20 cellular contexts compared by ENCODE assay signal in the genomic region with DNA sequence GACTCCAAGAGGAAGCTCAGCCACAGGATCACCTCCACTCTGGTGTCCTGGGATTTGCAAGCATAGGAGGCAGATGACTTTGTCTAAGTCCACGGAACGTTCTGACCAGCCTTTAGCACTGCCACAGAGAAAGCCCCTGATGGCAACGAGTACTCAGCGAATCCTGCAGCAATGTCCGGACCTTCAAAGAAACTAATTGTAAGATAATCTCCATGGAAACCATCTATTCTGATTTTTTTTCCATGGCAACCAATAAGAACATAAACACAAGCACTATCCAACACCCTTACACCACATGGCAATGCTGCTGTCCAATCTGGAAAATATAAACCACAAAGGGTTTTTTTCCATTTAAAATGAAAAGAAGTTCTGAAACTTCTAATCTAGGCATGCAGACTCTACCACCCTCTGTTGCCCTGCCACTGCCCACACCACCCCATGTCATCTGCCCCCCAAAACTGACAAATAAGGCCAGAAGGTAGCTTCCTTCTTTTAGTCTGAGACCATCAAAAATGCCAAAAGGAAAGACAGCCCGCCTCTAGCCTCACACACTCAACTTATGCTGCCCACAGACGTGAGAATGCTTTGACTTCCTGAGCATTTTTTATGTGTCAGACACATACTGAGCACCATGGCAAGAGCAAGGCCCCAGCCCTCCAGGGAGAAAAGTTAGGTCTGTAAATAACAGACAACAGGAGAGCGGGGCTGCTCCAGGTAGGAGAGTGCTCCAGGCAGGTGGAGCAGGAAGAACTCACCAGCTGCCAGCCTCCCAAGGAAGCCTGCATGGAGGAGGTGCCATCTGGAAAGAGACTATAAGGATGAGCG. TPM values are rescaled to one million over a fixed set of nuclear protein-coding genes. Genes with fewer than 3 reads are reported as not detected.
A peak's percentile ranks its signal among the peaks of the same experiment; 100 is the strongest.
DNase-seq lines count a peak whose midpoint lies in the region; ATAC-seq, FAIRE-seq and TF ChIP-seq lines count a peak whose summit lies in the region.
"Had no signal": no experiment of that assay in that cellular context is flagged by ENCODE, and none has a peak within 500 bp of the region (broad histone marks: within the 10 kb centered on the region; RNA-seq: fewer than 3 reads in every experiment).

No MANE protein-coding gene starts in this region.

- no peak overlapping the region for H3K4me2 ChIP-seq in endothelial cell of umbilical vein (ENCODE audit: insufficient read depth, low read length)
- H3K4me2 ChIP-seq in PC-9, result no peak overlapping the region

- no peak overlapping the region for H3K4me3 Mint-ChIP-seq in activated CD8-positive, alpha-beta T cell treated with anti-CD3 and anti-CD28 coated beads, Interleukin-2, amount 10 ng/mL, durations not matched to agents 7 days and 5 days
- H3K4me3 Mint-ChIP-seq in activated CD8-positive, alpha-beta T cell treated with anti-CD3 and anti-CD28 coated beads for 36 hours, result no peak overlapping the region
- H3K4me3 Mint-ChIP-seq: IgD-negative memory B cell; naive thymus-derived CD8-positive, alpha-beta T cell; stimulated activated naive CD8-positive, alpha-beta T cell treated with anti-CD3 and anti-CD28 coated beads, Interleukin-15, amount 100 ng/mL, for 72 hours had no signal

- H4K20me1 ChIP-seq in endothelial cell of umbilical vein (replicated peaks; ENCODE audit: control insufficient read depth, extremely low read depth, insufficient read depth, low read length) (no peaks in the 10 kb centered on the region), PC-9 (ENCODE audit: insufficient read depth) (no peaks in the 10 kb centered on the region)

- H3K27me3 Mint-ChIP-seq in activated CD8-positive, alpha-beta T cell treated with anti-CD3 and anti-CD28 coated beads, Interleukin-2, amount 10 ng/mL, durations not matched to agents 7 days and 5 days (ENCODE audit: low read depth), result no peaks in the 10 kb centered on the region
- H3K27me3 Mint-ChIP-seq in activated CD8-positive, alpha-beta T cell treated with anti-CD3 and anti-CD28 coated beads for 36 hours, result no peaks in the 10 kb centered on the region
- H3K27me3 Mint-ChIP-seq: IgD-negative memory B cell; naive thymus-derived CD8-positive, alpha-beta T cell; stimulated activated naive CD8-positive, alpha-beta T cell treated with anti-CD3 and anti-CD28 coated beads, Interleukin-15, amount 100 ng/mL, for 72 hours had no signal

- ATAC-seq in activated CD8-positive, alpha-beta T cell treated with anti-CD3 and anti-CD28 coated beads, Interleukin-2, amount 10 ng/mL, durations not matched to agents 7 days and 5 days, result peak; percentile 46
- ATAC-seq in activated CD8-positive, alpha-beta T cell treated with anti-CD3 and anti-CD28 coated beads for 36 hours, result no peak
- no peak for ATAC-seq in gastrocnemius medialis
- ATAC-seq: naive thymus-derived CD8-positive, alpha-beta T cell; Panc1; right lobe of liver; stimulated activated naive CD8-positive, alpha-beta T cell treated with anti-CD3 and anti-CD28 coated beads, Interleukin-15, amount 100 ng/mL, for 72 hours had no signal

- H2AFZ ChIP-seq in endothelial cell of umbilical vein (ENCODE audit: low read depth, low read length), result no peak overlapping the region
- no peak overlapping the region for H2AFZ ChIP-seq in PC-9

- no peak for DNase-seq in activated CD8-positive, alpha-beta T cell treated with anti-CD3 and anti-CD28 coated beads, Interleukin-2, amount 10 ng/mL, durations not matched to agents 7 days and 5 days
- no peak for DNase-seq in activated CD8-positive, alpha-beta T cell treated with anti-CD3 and anti-CD28 coated beads for 36 hours
- DNase-seq in endothelial cell of umbilical vein (ENCODE audit: low read depth, low spot score) (peak; percentile 79), lung microvascular endothelial cell (ENCODE audit: low read depth in 2 of 2) (peak; percentile 80 to 82), superior temporal gyrus (ENCODE audit: extremely low spot score) (peak; percentile 55), gastrocnemius medialis (no peak), PC-9 (no peak), GM10266 (ENCODE audit: extremely low spot score) (no peak)
- DNase-seq: activated CD4-positive, alpha-beta T cell treated with anti-CD3 and anti-CD28 coated beads for 1 hour; Calu3; effector CD8-positive, alpha-beta T cell; kidney glomerular epithelial cell; naive thymus-derived CD8-positive, alpha-beta T cell; NCI-H1436; NCI-H524 treated with DMSO at 0.1 percent for 48 hours; stimulated activated naive CD8-positive, alpha-beta T cell treated with anti-CD3 and anti-CD28 coated beads, Interleukin-15, amount 100 ng/mL, for 72 hours had no signal

- no peaks in the 10 kb centered on the region for H3F3A ChIP-seq in PC-9 (ENCODE audit: insufficient read depth, low read depth)

- TF ChIP-seq CTCF in activated CD8-positive, alpha-beta T cell treated with anti-CD3 and anti-CD28 coated beads for 36 hours (IDR thresholded peaks at IDR 0.05), result no peak
- no peak for TF ChIP-seq CTCF in endothelial cell of umbilical vein (IDR thresholded peaks at IDR 0.05; ENCODE audit: extremely low read depth in 1 of 2, insufficient read depth in 1 of 2, low read depth in 1 of 2, low read length in 2 of 2)
- TF ChIP-seq CTCF in gastrocnemius medialis (IDR thresholded peaks at IDR 0.05 in 4 of 5, conservative IDR thresholded peaks at IDR 0.05 in 1 of 5), result no peak
- TF ChIP-seq CTCF in PC-9 (conservative IDR thresholded peaks at IDR 0.05), result no peak
- no peak for TF ChIP-seq CTCF in GM10266 (IDR thresholded peaks at IDR 0.05; ENCODE audit: control insufficient read depth, insufficient read depth, low read depth, missing control alignments)

- in situ Hi-C loops in gastrocnemius medialis (cut with MboI; ENCODE audit: low sequenced_read_pairs in 4 of 4), result no loop called here

- H3K9me2 ChIP-seq in PC-9 (ENCODE audit: insufficient read depth), result no peaks in the 10 kb centered on the region

- H3K9me1 ChIP-seq in endothelial cell of umbilical vein (replicated peaks; ENCODE audit: control insufficient read depth, extremely low read depth, insufficient read depth, low read length), result no peaks in the 10 kb centered on the region

- no peak for FAIRE-seq in endothelial cell of umbilical vein (lab: Jason Lieb, UNC)

- H3K9ac ChIP-seq in endothelial cell of umbilical vein (replicated peaks; ENCODE audit: extremely low read depth, insufficient read depth, low read length), result no peak overlapping the region

- H3K27ac ChIP-seq in endothelial cell of umbilical vein (ENCODE audit: insufficient read depth, low read depth, low read length) (no peak overlapping the region), gastrocnemius medialis (no peak overlapping the region), PC-9 (no peak overlapping the region)
- H3K27ac ChIP-seq: right lobe of liver had no signal

- intact Hi-C loops in activated CD8-positive, alpha-beta T cell treated with anti-CD3 and anti-CD28 coated beads for 36 hours (cut with micrococcal nuclease), result no loop called here
- intact Hi-C loops in endothelial cell of umbilical vein (cut with micrococcal nuclease) (no loop called here), gastrocnemius medialis (cut with DNase I; ENCODE audit: low total_unique reads) (no loop called here), PC-9 (cut with micrococcal nuclease; ENCODE audit: unreplicated experiment) (no loop called here)

- BruUV-seq in endothelial cell of umbilical vein (replicated peaks; lab: Mats Ljungman, UMichigan), result no TSS peak
- BruUV-seq in PC-9 (replicated peaks; lab: Mats Ljungman, UMichigan), result no TSS peak

- H3K27me3 ChIP-seq in endothelial cell of umbilical vein (ENCODE audit: control insufficient read depth in 2 of 2, insufficient read depth in 2 of 2, low read length in 2 of 2) (no peaks in the 10 kb centered on the region), gastrocnemius medialis (no peaks in the 10 kb centered on the region), PC-9 (ENCODE audit: insufficient read depth, low read depth) (no peaks in the 10 kb centered on the region)
- H3K27me3 ChIP-seq: adrenal gland, right lobe of liver had no signal

- peaks cover 28% of the 10 kb centered on the region for H3K36me3 Mint-ChIP-seq in activated CD8-positive, alpha-beta T cell treated with anti-CD3 and anti-CD28 coated beads, Interleukin-2, amount 10 ng/mL, durations not matched to agents 7 days and 5 days (ENCODE audit: low read depth)
- peaks cover 3% of the 10 kb centered on the region for H3K36me3 Mint-ChIP-seq in activated CD8-positive, alpha-beta T cell treated with anti-CD3 and anti-CD28 coated beads for 36 hours (ENCODE audit: low read depth)
- H3K36me3 Mint-ChIP-seq: IgD-negative memory B cell; naive thymus-derived CD8-positive, alpha-beta T cell had no signal

- H3K9me3 ChIP-seq in endothelial cell of umbilical vein (replicated peaks; ENCODE audit: control insufficient read depth, insufficient read depth, low read length) (no peaks in the 10 kb centered on the region), gastrocnemius medialis (no peaks in the 10 kb centered on the region), PC-9 (ENCODE audit: insufficient read depth, low read depth) (no peaks in the 10 kb centered on the region)
- H3K9me3 ChIP-seq: adrenal gland, right lobe of liver had no signal

- CTCF ChIA-PET in activated CD8-positive, alpha-beta T cell treated with anti-CD3 and anti-CD28 coated beads, Interleukin-2, amount 10 ng/mL, durations not matched to agents 7 days and 5 days (lab: Charles Lee), result interaction anchor here (0.6 to 1.6 kb wide), 5 partner anchors 14 to 108 kb away, joined by 3 to 4 read pairs (median 3); a partner anchor contains a TSS
- CTCF ChIA-PET in activated CD8-positive, alpha-beta T cell treated with anti-CD3 and anti-CD28 coated beads for 36 hours (lab: Charles Lee), result interaction anchor here (1.0 to 5.4 kb wide), 2 partner anchors 13 to 229 kb away, joined by 3 to 30 read pairs; no protein-coding TSS in a partner anchor
- CTCF ChIA-PET in endothelial cell of umbilical vein (lab: Charles Lee) (interaction anchor here (0.8 to 2.1 kb wide), 13 partner anchors 10 to 108 kb away, joined by 3 to 12 read pairs (median 5); a partner anchor contains a TSS), PC-9 (lab: Charles Lee) (no interaction called here)

- H3K36me3 ChIP-seq in endothelial cell of umbilical vein (ENCODE audit: control insufficient read depth in 2 of 2, extremely low read depth in 1 of 2, insufficient read depth in 2 of 2, low read length in 2 of 2), result no peaks in the 10 kb centered on the region
- H3K36me3 ChIP-seq in gastrocnemius medialis, result no peaks in the 10 kb centered on the region
- no peaks in the 10 kb centered on the region for H3K36me3 ChIP-seq in PC-9 (ENCODE audit: low read depth)
- H3K36me3 ChIP-seq: adrenal gland, right lobe of liver had no signal

- H3K4me1 Mint-ChIP-seq in activated CD8-positive, alpha-beta T cell treated with anti-CD3 and anti-CD28 coated beads, Interleukin-2, amount 10 ng/mL, durations not matched to agents 7 days and 5 days (ENCODE audit: low read depth), result peaks cover 6% of the 10 kb centered on the region
- peaks cover 1% of the 10 kb centered on the region for H3K4me1 Mint-ChIP-seq in activated CD8-positive, alpha-beta T cell treated with anti-CD3 and anti-CD28 coated beads for 36 hours (ENCODE audit: low read depth)
- H3K4me1 Mint-ChIP-seq: IgD-negative memory B cell had no signal

- H3K79me2 ChIP-seq in endothelial cell of umbilical vein (ENCODE audit: control insufficient read depth, insufficient read depth, low read length) (no peaks in the 10 kb centered on the region), PC-9 (ENCODE audit: low read depth) (no peaks in the 10 kb centered on the region)

- H3K4me1 ChIP-seq in endothelial cell of umbilical vein (ENCODE audit: control insufficient read depth, extremely low read depth, insufficient read depth, low read length) (peaks cover 3% of the 10 kb centered on the region), gastrocnemius medialis (peaks cover 10 to 15% of the 10 kb centered on the region in 2 donors), PC-9 (replicated peaks; ENCODE audit: insufficient read depth) (no peaks in the 10 kb centered on the region)

- POLR2A ChIA-PET in activated CD8-positive, alpha-beta T cell treated with anti-CD3 and anti-CD28 coated beads, Interleukin-2, amount 10 ng/mL, durations not matched to agents 7 days and 5 days (lab: Charles Lee), result no interaction called here
- POLR2A ChIA-PET in activated CD8-positive, alpha-beta T cell treated with anti-CD3 and anti-CD28 coated beads for 36 hours (lab: Charles Lee), result no interaction called here
- POLR2A ChIA-PET in endothelial cell of umbilical vein (lab: Charles Lee), result no interaction called here
- POLR2A ChIA-PET in PC-9 (lab: Charles Lee; ENCODE audit: unreplicated experiment), result interaction anchor here (0.6 kb wide), 1 partner anchor 169 kb away, joined by 3 read pairs; no protein-coding TSS in a partner anchor

- H3K27ac Mint-ChIP-seq in activated CD8-positive, alpha-beta T cell treated with anti-CD3 and anti-CD28 coated beads, Interleukin-2, amount 10 ng/mL, durations not matched to agents 7 days and 5 days, result peak overlapping the region; percentile 6
- no peak overlapping the region for H3K27ac Mint-ChIP-seq in activated CD8-positive, alpha-beta T cell treated with anti-CD3 and anti-CD28 coated beads for 36 hours

- dilution Hi-C loops in endothelial cell of umbilical vein (cut with MboI; ENCODE audit: extremely low pct_ligation_motif_present, low sequenced_read_pairs), result no loop called here

- H3K9me3 Mint-ChIP-seq in activated CD8-positive, alpha-beta T cell treated with anti-CD3 and anti-CD28 coated beads, Interleukin-2, amount 10 ng/mL, durations not matched to agents 7 days and 5 days (ENCODE audit: insufficient read depth), result no peaks in the 10 kb centered on the region
- no peaks in the 10 kb centered on the region for H3K9me3 Mint-ChIP-seq in activated CD8-positive, alpha-beta T cell treated with anti-CD3 and anti-CD28 coated beads for 36 hours
- H3K9me3 Mint-ChIP-seq: IgD-negative memory B cell; naive thymus-derived CD8-positive, alpha-beta T cell; stimulated activated naive CD8-positive, alpha-beta T cell treated with anti-CD3 and anti-CD28 coated beads, Interleukin-15, amount 100 ng/mL, for 72 hours had no signal

- TF ChIP-seq POLR2A in endothelial cell of umbilical vein (IDR thresholded peaks at IDR 0.05; ENCODE audit: low read depth, low read length), result no peak
- no peak for TF ChIP-seq POLR2A in gastrocnemius medialis (IDR thresholded peaks at IDR 0.05)

- H3K4me3 ChIP-seq in endothelial cell of umbilical vein (replicated peaks in 1 of 3; ENCODE audit: insufficient read depth in 1 of 3, low read depth in 1 of 3, low read length in 3 of 3) (no peak overlapping the region), gastrocnemius medialis (no peak overlapping the region), PC-9 (no peak overlapping the region)
- H3K4me3 ChIP-seq: adrenal gland, right lobe of liver had no signal

RNA-seq across cellular contexts. Expression of a gene that starts 44.5 kb away (rescaled TPM):
- 10 to 100 TPM; 31.7 to 32.3 TPM for total RNA-seq in activated CD8-positive, alpha-beta T cell treated with anti-CD3 and anti-CD28 coated beads, Interleukin-2, amount 10 ng/mL, durations not matched to agents 7 days and 5 days
- 10 to 100 TPM; 21.2 to 23.5 TPM for total RNA-seq in activated CD8-positive, alpha-beta T cell treated with anti-CD3 and anti-CD28 coated beads for 36 hours
- total RNA-seq in endothelial cell of umbilical vein (16.7 and 19.4 TPM in 2 replicates), lung microvascular endothelial cell (4.0 and 8.7 TPM in 2 replicates), gastrocnemius medialis (1 to 10 TPM in 1 of 4 donors, under 1 TPM in 3; 0.51 to 3.2 (median 0.81) TPM), PC-9 (2021) (28.8 and 35.0 TPM in 2 replicates)
- 14.8 and 14.9 TPM in 2 replicates for polyA plus RNA-seq in endothelial cell of umbilical vein
- 15.9 and 16.9 TPM in 2 replicates for polyA plus RNA-seq in endothelial cell of umbilical vein (2011; cell fraction: cytosol; rRNA removed)
- 11.6 and 13.5 TPM in 2 replicates for polyA plus RNA-seq in endothelial cell of umbilical vein (2011; cell fraction: nucleus; rRNA removed)
- 6.0 and 11.1 TPM in 2 replicates for polyA plus RNA-seq in endothelial cell of umbilical vein (2012)
- polyA minus RNA-seq in endothelial cell of umbilical vein, result 18.2 and 21.8 TPM in 2 replicates
- polyA minus RNA-seq in endothelial cell of umbilical vein (2011; cell fraction: cytosol; rRNA and poly(A)+ RNA removed), result 17.4 TPM
- polyA minus RNA-seq in endothelial cell of umbilical vein (2011; cell fraction: nucleus; rRNA and poly(A)+ RNA removed), result 7.1 and 10.2 TPM in 2 replicates

RNA-seq across cellular contexts. Expression of a gene that starts 53.4 kb away (rescaled TPM):
- 10 to 100 TPM; 37.4 to 39.1 TPM for total RNA-seq in activated CD8-positive, alpha-beta T cell treated with anti-CD3 and anti-CD28 coated beads, Interleukin-2, amount 10 ng/mL, durations not matched to agents 7 days and 5 days
- total RNA-seq in activated CD8-positive, alpha-beta T cell treated with anti-CD3 and anti-CD28 coated beads for 36 hours, result 10 to 100 TPM; 19.6 to 21.6 TPM
- total RNA-seq in endothelial cell of umbilical vein (29.2 and 30.5 TPM in 2 replicates), lung microvascular endothelial cell (5.4 and 6.2 TPM in 2 replicates), gastrocnemius medialis (10 to 100 TPM; 14.0 to 39.7 (median 26.3) TPM), PC-9 (2021) (9.4 and 9.5 TPM in 2 replicates)
- polyA plus RNA-seq in endothelial cell of umbilical vein, result 37.7 and 38.7 TPM in 2 replicates
- polyA plus RNA-seq in endothelial cell of umbilical vein (2011; cell fraction: cytosol; rRNA removed), result 26.7 and 27.3 TPM in 2 replicates
- 14.0 and 15.4 TPM in 2 replicates for polyA plus RNA-seq in endothelial cell of umbilical vein (2011; cell fraction: nucleus; rRNA removed)
- polyA plus RNA-seq in endothelial cell of umbilical vein (2012), result 13.1 and 13.8 TPM in 2 replicates
- polyA minus RNA-seq in endothelial cell of umbilical vein, result 39.9 and 48.0 TPM in 2 replicates
- 33.2 TPM for polyA minus RNA-seq in endothelial cell of umbilical vein (2011; cell fraction: cytosol; rRNA and poly(A)+ RNA removed)
- polyA minus RNA-seq in endothelial cell of umbilical vein (2011; cell fraction: nucleus; rRNA and poly(A)+ RNA removed), result 15.0 and 20.0 TPM in 2 replicates

Comparison
In these comparisons a context has a peak if more than half of its experiments do, and no peak if none do; other contexts are left out.
1. DNase-seq: peak in endothelial cell of umbilical vein (single experiment), lung microvascular endothelial cell (2 of 2) and superior temporal gyrus (single experiment); none in activated CD8-positive, alpha-beta T cell treated with anti-CD3 and anti-CD28 coated beads, Interleukin-2, amount 10 ng/mL, durations not matched to agents 7 days and 5 days (single experiment), activated CD8-positive, alpha-beta T cell treated with anti-CD3 and anti-CD28 coated beads for 36 hours (single experiment), gastrocnemius medialis (0 of 2), PC-9 (0 of 2) and GM10266 (single experiment).